ENCODE assay signal across 11 cellular contexts in the genomic region with DNA sequence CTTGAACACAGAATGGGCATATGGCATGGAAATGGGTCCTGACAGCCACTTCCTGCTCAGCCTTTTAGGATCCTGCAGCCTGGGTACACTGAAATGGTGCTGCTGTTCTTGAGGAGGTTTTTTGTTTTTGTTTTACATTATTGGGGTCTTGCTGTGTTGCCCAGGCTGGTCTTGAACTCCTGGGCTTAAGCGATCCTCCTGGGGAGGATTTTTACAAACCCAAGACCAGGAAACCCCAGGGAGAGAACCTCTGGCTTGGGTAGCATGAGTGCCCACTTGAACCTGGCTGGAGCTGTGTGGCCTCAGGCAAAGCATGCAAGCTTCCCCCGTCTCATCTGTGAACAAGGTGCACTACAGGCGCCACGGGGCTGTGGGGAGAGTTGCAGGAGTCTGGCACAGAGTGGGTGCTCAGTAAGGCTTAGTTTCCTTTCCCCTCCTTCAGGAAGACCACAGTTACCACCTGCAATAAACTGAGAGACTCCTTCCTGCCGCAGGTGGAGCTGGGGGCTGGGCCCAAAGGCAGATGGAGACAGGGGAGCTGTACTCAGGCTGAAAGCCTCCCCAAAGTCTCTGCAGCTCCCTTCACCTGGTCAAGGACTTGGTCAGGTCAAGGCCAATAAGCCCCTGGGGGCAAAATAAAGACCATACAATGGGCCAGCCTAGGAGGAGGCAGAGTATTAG. TPM values are rescaled to one million over a fixed set of nuclear protein-coding genes. Genes with fewer than 3 reads are reported as not detected.
A peak's percentile ranks its signal among the peaks of the same experiment; 100 is the strongest.
DNase-seq lines count a peak whose midpoint lies in the region; ATAC-seq and TF ChIP-seq lines count a peak whose summit lies in the region.
"Had no signal": no experiment of that assay in that cellular context is flagged by ENCODE, and none has a peak within 500 bp of the region (broad histone marks: within the 10 kb centered on the region; RNA-seq: fewer than 3 reads in every experiment).

No MANE protein-coding gene starts in this region.

- no peaks in the 10 kb centered on the region for H3K4me1 ChIP-seq in upper lobe of right lung
- H3K4me1 ChIP-seq in BE2C, result no peaks in the 10 kb centered on the region
- H3K4me1 ChIP-seq in vagina, result no peaks in the 10 kb centered on the region

- H3K27me3 ChIP-seq in upper lobe of right lung (no peaks in the 10 kb centered on the region), BE2C (no peaks in the 10 kb centered on the region), vagina (no peaks in the 10 kb centered on the region)

- peak overlapping the region; percentile 96 for H3K4me3 Mint-ChIP-seq in activated naive CD4-positive, alpha-beta T cell treated with anti-CD3 and anti-CD28 coated beads, Interleukin-2, amount 10 ng/mL, durations not matched to agents 7 days and 5 days

- peaks cover 56% of the 10 kb centered on the region for H3K4me1 Mint-ChIP-seq in activated naive CD4-positive, alpha-beta T cell treated with anti-CD3 and anti-CD28 coated beads, Interleukin-2, amount 10 ng/mL, durations not matched to agents 7 days and 5 days

- ATAC-seq in upper lobe of right lung, result peak; percentile 34

- H3K9me3 ChIP-seq in upper lobe of right lung, result no peaks in the 10 kb centered on the region
- H3K9me3 ChIP-seq in BE2C, result no peaks in the 10 kb centered on the region
- no peaks in the 10 kb centered on the region for H3K9me3 ChIP-seq in vagina

- TF ChIP-seq POLR2A in vagina (IDR thresholded peaks at IDR 0.05), result no peak

- TF ChIP-seq CTCF in upper lobe of right lung (IDR thresholded peaks at IDR 0.05) (no peak), BE2C (IDR thresholded peaks at IDR 0.05; ENCODE audit: low read depth, low read length) (no peak), vagina (IDR thresholded peaks at IDR 0.05) (no peak)

- no peaks in the 10 kb centered on the region for H3K27me3 Mint-ChIP-seq in activated naive CD4-positive, alpha-beta T cell treated with anti-CD3 and anti-CD28 coated beads, Interleukin-2, amount 10 ng/mL, durations not matched to agents 7 days and 5 days

- H3K27ac Mint-ChIP-seq in activated naive CD4-positive, alpha-beta T cell treated with anti-CD3 and anti-CD28 coated beads, Interleukin-2, amount 10 ng/mL, durations not matched to agents 7 days and 5 days, result peak overlapping the region; percentile 97

- DNase-seq in NK-92 treated with Interleukin-12 subunit alpha and Interleukin-12 subunit beta, amount 100 ng/mL, for 24 hours (lab: John Stamatoyannopoulos, UW), result peak; percentile 71
- DNase-seq in NK-92 (lab: John Stamatoyannopoulos, UW; ENCODE audit: unreplicated experiment) (no peak), upper lobe of right lung (peak; percentile 60), COLO829 (ENCODE audit: low spot score) (no peak), BE2C (no peak), vagina (ENCODE audit: extremely low spot score in 2 of 2) (no peak)
- peak; percentile 73 for DNase-seq in activated naive CD4-positive, alpha-beta T cell treated with anti-CD3 and anti-CD28 coated beads, Interleukin-2, amount 10 ng/mL, durations not matched to agents 7 days and 5 days
- DNase-seq in stimulated activated CD4-positive, alpha-beta T cell treated with anti-CD3 and anti-CD28 coated beads, Interleukin-15, amount 100 ng/mL, for 48 hours (ENCODE audit: low read depth in 2 of 2), result peak; percentile 47 to 48
- DNase-seq: ACHN had no signal

- H3K4me3 ChIP-seq in upper lobe of right lung (peak overlapping the region; percentile 36), BE2C (ENCODE audit: low read depth, low read length) (no peak overlapping the region), vagina (no peak overlapping the region)

- H3K36me3 ChIP-seq in upper lobe of right lung, result no peaks in the 10 kb centered on the region
- H3K36me3 ChIP-seq in BE2C, result no peaks in the 10 kb centered on the region
- H3K36me3 ChIP-seq in vagina, result no peaks in the 10 kb centered on the region

- H3K9me3 Mint-ChIP-seq in activated naive CD4-positive, alpha-beta T cell treated with anti-CD3 and anti-CD28 coated beads, Interleukin-2, amount 10 ng/mL, durations not matched to agents 7 days and 5 days, result no peaks in the 10 kb centered on the region

- intact Hi-C loops in upper lobe of right lung (cut with DNase I) (no loop called here), vagina (cut with DNase I) (no loop called here)

- peaks cover 46% of the 10 kb centered on the region for H3K36me3 Mint-ChIP-seq in activated naive CD4-positive, alpha-beta T cell treated with anti-CD3 and anti-CD28 coated beads, Interleukin-2, amount 10 ng/mL, durations not matched to agents 7 days and 5 days

- CTCF ChIA-PET in activated naive CD4-positive, alpha-beta T cell treated with anti-CD3 and anti-CD28 coated beads, Interleukin-2, amount 10 ng/mL, durations not matched to agents 7 days and 5 days (lab: Charles Lee), result interaction anchor here (0.5 to 2.8 kb wide), 10 partner anchors 14 to 238 kb away, joined by 3 to 17 read pairs (median 4); a partner anchor contains a TSS

- H3K27ac ChIP-seq in upper lobe of right lung (no peak overlapping the region), vagina (no peak overlapping the region)

RNA-seq across cellular contexts. Expression of a gene that starts 1.8 kb away (rescaled TPM):
- 1.9 TPM for total RNA-seq in upper lobe of right lung
- polyA plus RNA-seq in BE2C (2012; ENCODE audit: insufficient read depth, insufficient read length, low read depth), result 0.20 TPM
- total RNA-seq in vagina, result 3.7 TPM
- total RNA-seq: H1, HT-29 had no signal

RNA-seq across cellular contexts. Expression of a gene that starts 38.6 kb away (rescaled TPM):
- total RNA-seq in upper lobe of right lung (91.1 TPM), vagina (64.3 TPM)
- polyA plus RNA-seq in BE2C (2012; ENCODE audit: insufficient read depth, insufficient read length, low read depth), result 259 TPM

Comparison
In these comparisons a context has a peak if more than half of its experiments do, and no peak if none do; other contexts are left out.
1. DNase-seq: peak in NK-92 treated with Interleukin-12 subunit alpha and Interleukin-12 subunit beta, amount 100 ng/mL, for 24 hours (single experiment), activated naive CD4-positive, alpha-beta T cell treated with anti-CD3 and anti-CD28 coated beads, Interleukin-2, amount 10 ng/mL, durations not matched to agents 7 days and 5 days (single experiment), stimulated activated CD4-positive, alpha-beta T cell treated with anti-CD3 and anti-CD28 coated beads, Interleukin-15, amount 100 ng/mL, for 48 hours (2 of 2) and upper lobe of right lung (single experiment); none in NK-92 (single experiment), COLO829 (single experiment), BE2C (single experiment) and vagina (0 of 2).